8 cellular contexts compared by ENCODE assay signal in the genomic region with DNA sequence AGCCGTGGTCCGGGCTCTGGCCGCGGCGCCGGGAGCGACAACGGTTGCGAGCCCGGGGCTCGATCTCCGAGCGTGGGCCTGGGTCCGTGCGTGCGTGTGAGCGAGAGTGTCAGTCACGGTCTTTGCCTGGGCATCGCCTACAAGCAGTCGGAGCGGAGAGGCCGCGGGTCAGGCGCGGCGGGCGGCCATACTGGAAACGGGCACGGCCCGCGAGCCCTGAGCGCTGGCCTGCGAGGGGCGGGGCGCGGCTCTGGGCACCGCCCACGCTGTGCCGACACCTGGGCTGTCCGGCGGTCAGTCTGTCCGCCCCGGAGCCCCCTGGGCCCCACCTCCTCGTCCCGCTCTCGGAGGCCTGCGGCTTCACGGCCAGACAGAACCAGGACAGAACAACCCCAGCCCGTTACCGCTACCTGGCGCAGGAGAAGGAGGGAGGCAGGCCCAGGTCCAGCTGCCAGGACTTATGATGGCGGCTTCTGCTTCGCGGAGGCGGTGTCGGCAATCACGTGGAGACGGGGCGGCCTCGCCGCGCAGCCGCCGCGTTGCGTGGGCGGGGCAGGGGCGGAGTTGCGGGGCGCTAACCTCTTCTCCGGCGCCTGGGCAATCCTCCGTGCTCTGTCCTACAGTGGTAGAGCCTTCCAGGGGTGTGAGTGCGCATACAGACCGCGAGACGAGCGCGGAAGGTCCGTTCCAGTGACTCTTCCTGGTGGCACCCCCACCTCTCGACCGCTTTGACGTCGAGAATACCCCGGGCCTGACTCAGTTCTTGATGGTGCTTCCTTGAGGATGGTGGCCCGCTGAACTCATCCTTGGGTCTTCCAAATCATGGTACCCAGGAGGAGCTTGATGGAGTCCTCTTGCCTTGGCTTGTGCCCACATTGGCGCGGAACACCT. TPM values are rescaled to one million over a fixed set of nuclear protein-coding genes. Genes with fewer than 3 reads are reported as not detected.
A peak's percentile ranks its signal among the peaks of the same experiment; 100 is the strongest.
DNase-seq lines count a peak whose midpoint lies in the region; ATAC-seq and TF ChIP-seq lines count a peak whose summit lies in the region.

A gene with protein sequence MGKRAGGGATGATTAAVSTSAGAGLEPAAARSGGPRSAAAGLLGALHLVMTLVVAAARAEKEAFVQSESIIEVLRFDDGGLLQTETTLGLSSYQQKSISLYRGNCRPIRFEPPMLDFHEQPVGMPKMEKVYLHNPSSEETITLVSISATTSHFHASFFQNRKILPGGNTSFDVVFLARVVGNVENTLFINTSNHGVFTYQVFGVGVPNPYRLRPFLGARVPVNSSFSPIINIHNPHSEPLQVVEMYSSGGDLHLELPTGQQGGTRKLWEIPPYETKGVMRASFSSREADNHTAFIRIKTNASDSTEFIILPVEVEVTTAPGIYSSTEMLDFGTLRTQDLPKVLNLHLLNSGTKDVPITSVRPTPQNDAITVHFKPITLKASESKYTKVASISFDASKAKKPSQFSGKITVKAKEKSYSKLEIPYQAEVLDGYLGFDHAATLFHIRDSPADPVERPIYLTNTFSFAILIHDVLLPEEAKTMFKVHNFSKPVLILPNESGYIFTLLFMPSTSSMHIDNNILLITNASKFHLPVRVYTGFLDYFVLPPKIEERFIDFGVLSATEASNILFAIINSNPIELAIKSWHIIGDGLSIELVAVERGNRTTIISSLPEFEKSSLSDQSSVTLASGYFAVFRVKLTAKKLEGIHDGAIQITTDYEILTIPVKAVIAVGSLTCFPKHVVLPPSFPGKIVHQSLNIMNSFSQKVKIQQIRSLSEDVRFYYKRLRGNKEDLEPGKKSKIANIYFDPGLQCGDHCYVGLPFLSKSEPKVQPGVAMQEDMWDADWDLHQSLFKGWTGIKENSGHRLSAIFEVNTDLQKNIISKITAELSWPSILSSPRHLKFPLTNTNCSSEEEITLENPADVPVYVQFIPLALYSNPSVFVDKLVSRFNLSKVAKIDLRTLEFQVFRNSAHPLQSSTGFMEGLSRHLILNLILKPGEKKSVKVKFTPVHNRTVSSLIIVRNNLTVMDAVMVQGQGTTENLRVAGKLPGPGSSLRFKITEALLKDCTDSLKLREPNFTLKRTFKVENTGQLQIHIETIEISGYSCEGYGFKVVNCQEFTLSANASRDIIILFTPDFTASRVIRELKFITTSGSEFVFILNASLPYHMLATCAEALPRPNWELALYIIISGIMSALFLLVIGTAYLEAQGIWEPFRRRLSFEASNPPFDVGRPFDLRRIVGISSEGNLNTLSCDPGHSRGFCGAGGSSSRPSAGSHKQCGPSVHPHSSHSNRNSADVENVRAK (N-terminal part only) (minus strand): TSS at position 215 of the 891 bp plus-strand sequence. CDS start 286 bp downstream, outside the sequence.

- ATAC-seq in GM19328 (IDR thresholded peaks at IDR 0.05; ENCODE audit: unreplicated experiment) (peak; percentile 71), HG03469 (IDR thresholded peaks at IDR 0.05; ENCODE audit: unreplicated experiment) (peak; percentile 33)

- TF ChIP-seq CTCF in colonic mucosa (IDR thresholded peaks at IDR 0.05): no peak

- peak within 1 kb of the TSS; percentile 96 to 99 (median 97) for H3K9ac ChIP-seq in BLaER1 treated with 17β-estradiol and CSF1 and Interleukin-3, amounts not matched to agents 10 nM and 100 nM
- H3K9ac ChIP-seq in colonic mucosa (ENCODE audit: low read depth in 2 of 2, low read length in 2 of 2): peak within 1 kb of the TSS; percentile 95 to 98

- H3K27ac ChIP-seq in BLaER1 treated with 17β-estradiol and CSF1 and Interleukin-3, amounts not matched to agents 10 nM and 100 nM: peak within 1 kb of the TSS; percentile 91 to 99 (median 97)
- H3K27ac ChIP-seq in colonic mucosa: peak within 1 kb of the TSS; percentile 97
- peak within 1 kb of the TSS; percentile 99 for H3K27ac ChIP-seq in layer of hippocampus (ENCODE audit: low read depth, low read length)

- peaks cover 29% of the 10 kb centered on the region for H3K4me1 Mint-ChIP-seq in activated CD4-positive, alpha-beta T cell treated with anti-CD3 and anti-CD28 coated beads, Interleukin-2, amount 10 ng/mL, durations not matched to agents 24 days and 14 days

- H3K4me3 Mint-ChIP-seq in activated CD4-positive, alpha-beta T cell treated with anti-CD3 and anti-CD28 coated beads, Interleukin-2, amount 10 ng/mL, durations not matched to agents 24 days and 14 days: peak within 1 kb of the TSS; percentile 97

- intact Hi-C loops in activated CD4-positive, alpha-beta T cell treated with anti-CD3 and anti-CD28 coated beads, Interleukin-2, amount 10 ng/mL, durations not matched to agents 24 days and 14 days (cut with micrococcal nuclease): loop anchor here (1.0 to 10.0 kb wide), 5 partner anchors 16 to 281 kb away; a partner anchor contains a TSS
- intact Hi-C loops in colonic mucosa (cut with DNase I): loop anchor here (10.0 kb wide), 1 partner anchor 191 kb away; no protein-coding TSS in a partner anchor

- H3K9me3 ChIP-seq in BLaER1 treated with 17β-estradiol and CSF1 and Interleukin-3, amounts not matched to agents 10 nM and 100 nM (replicated peaks in 1 of 11): no peaks in the 10 kb centered on the region
- no peaks in the 10 kb centered on the region for H3K9me3 ChIP-seq in colonic mucosa

- peaks cover 2% of the 10 kb centered on the region for H3K36me3 Mint-ChIP-seq in activated CD4-positive, alpha-beta T cell treated with anti-CD3 and anti-CD28 coated beads, Interleukin-2, amount 10 ng/mL, durations not matched to agents 24 days and 14 days (ENCODE audit: low read depth)

- H4K20me1 ChIP-seq in BLaER1 treated with 17β-estradiol and CSF1 and Interleukin-3, amounts not matched to agents 10 nM and 100 nM: peaks cover 20 to 39% (median 37%) of the 10 kb centered on the region in 11 experiments; a peak in 21 of 22 replicates

- peak within 1 kb of the TSS; percentile 98 for H3K27ac Mint-ChIP-seq in activated CD4-positive, alpha-beta T cell treated with anti-CD3 and anti-CD28 coated beads, Interleukin-2, amount 10 ng/mL, durations not matched to agents 24 days and 14 days

- H3K4me1 ChIP-seq in BLaER1 treated with 17β-estradiol and CSF1 and Interleukin-3, amounts not matched to agents 10 nM and 100 nM: peaks cover 21 to 34% (median 27%) of the 10 kb centered on the region in 10 experiments
- H3K4me1 ChIP-seq in colonic mucosa: no peaks in the 10 kb centered on the region

- DNase-seq in NCI-H526 treated with DMSO at 0.1 percent for 48 hours (lab: John Stamatoyannopoulos, UW) (peak; percentile 93), colonic mucosa (peak; percentile 95)
- peak; percentile 99 for DNase-seq in activated CD4-positive, alpha-beta T cell treated with anti-CD3 and anti-CD28 coated beads, Interleukin-2, amount 10 ng/mL, durations not matched to agents 24 days and 14 days
- peak; percentile 89 to 95 (median 94) for DNase-seq in stimulated activated CD4-positive, alpha-beta T cell treated with anti-CD3 and anti-CD28 coated beads, Interleukin-1b, Interleukin-23, amount 100 ng/mL, for 24 hours (ENCODE audit: low read depth in 4 of 4, low spot score in 1 of 4)

- no peaks in the 10 kb centered on the region for H3K9me3 Mint-ChIP-seq in activated CD4-positive, alpha-beta T cell treated with anti-CD3 and anti-CD28 coated beads, Interleukin-2, amount 10 ng/mL, durations not matched to agents 24 days and 14 days

- H3K4me3 ChIP-seq in BLaER1 treated with 17β-estradiol and CSF1 and Interleukin-3, amounts not matched to agents 10 nM and 100 nM: peak within 1 kb of the TSS; percentile 85 to 95 (median 89)
- H3K4me3 ChIP-seq in colonic mucosa: peak within 1 kb of the TSS; percentile 66

- peaks cover 9% of the 10 kb centered on the region for H3K27me3 Mint-ChIP-seq in activated CD4-positive, alpha-beta T cell treated with anti-CD3 and anti-CD28 coated beads, Interleukin-2, amount 10 ng/mL, durations not matched to agents 24 days and 14 days

- H3K36me3 ChIP-seq in BLaER1 treated with 17β-estradiol and CSF1 and Interleukin-3, amounts not matched to agents 10 nM and 100 nM: no peaks in the 10 kb centered on the region
- no peaks in the 10 kb centered on the region for H3K36me3 ChIP-seq in colonic mucosa

- H3K4me2 ChIP-seq in BLaER1 treated with 17β-estradiol and CSF1 and Interleukin-3, amounts not matched to agents 10 nM and 100 nM: peak within 1 kb of the TSS; percentile 77 to 91 (median 88)

- no peaks in the 10 kb centered on the region; a peak in 1 of 22 replicates for H3K27me3 ChIP-seq in BLaER1 treated with 17β-estradiol and CSF1 and Interleukin-3, amounts not matched to agents 10 nM and 100 nM
- H3K27me3 ChIP-seq in colonic mucosa (no peaks in the 10 kb centered on the region), layer of hippocampus (ENCODE audit: control insufficient read depth, insufficient read depth, low read length) (no peaks in the 10 kb centered on the region)

RNA-seq across cellular contexts. Expression of the gene that starts here (rescaled TPM):
- 41.7 and 44.1 TPM in 2 replicates for total RNA-seq in activated CD4-positive, alpha-beta T cell treated with anti-CD3 and anti-CD28 coated beads, Interleukin-2, amount 10 ng/mL, durations not matched to agents 24 days and 14 days
- 10 to 100 TPM; 52.4 to 60.8 TPM for total RNA-seq in colonic mucosa

Comparison
In these comparisons a context has a peak if more than half of its experiments do, and no peak if none do; other contexts are left out.
1. Peak in every context shown above with its lines: DNase-seq, ATAC-seq, H3K4me3 ChIP-seq and H3K27ac ChIP-seq.